In genomic region chr18:63131944-63132818, GRCh38 we compare ENCODE assay signal across 16 cellular contexts.
DNase-seq lines count a peak whose midpoint lies in the region; ATAC-seq and TF ChIP-seq lines count a peak whose summit lies in the region.
"Had no signal": no experiment of that assay in that cellular context is flagged by ENCODE, and none has a peak within 500 bp of the region (broad histone marks: within the 10 kb centered on the region; RNA-seq: fewer than 3 reads in every experiment).

No MANE protein-coding gene starts in this region.

- H3K36me3 Mint-ChIP-seq in stimulated activated naive CD8-positive, alpha-beta T cell treated with anti-CD3 and anti-CD28 coated beads, Interleukin-15, Interleukin-2, amounts not matched to agents 100 ng/mL and 50 ng/mL, for 24 hours (ENCODE audit: low read depth) = peaks cover 35% of the 10 kb centered on the region
- peaks cover 36% of the 10 kb centered on the region for H3K36me3 Mint-ChIP-seq in activated CD4-positive, alpha-beta memory T cell treated with anti-CD3 and anti-CD28 coated beads, Interleukin-2, amount 10 ng/mL, durations not matched to agents 7 days and 5 days (ENCODE audit: low read depth)

- peaks cover 0 to 12% (median 5%) of the 10 kb centered on the region in 4 donors for H3K4me1 ChIP-seq in right lobe of liver

- no peak for TF ChIP-seq CTCF in right lobe of liver (IDR thresholded peaks at IDR 0.05)

- no peak for TF ChIP-seq POLR2A in right lobe of liver (IDR thresholded peaks at IDR 0.05)

- H3K4me3 ChIP-seq in right lobe of liver = peak overlapping the region; percentile 9 to 32 (median 27)
- H3K4me3 ChIP-seq: lower lobe of right lung, PC-9, upper lobe of right lung had no signal

- H3K4me1 Mint-ChIP-seq in stimulated activated naive CD8-positive, alpha-beta T cell treated with anti-CD3 and anti-CD28 coated beads, Interleukin-15, Interleukin-2, amounts not matched to agents 100 ng/mL and 50 ng/mL, for 24 hours (ENCODE audit: low read depth) = peaks cover 54% of the 10 kb centered on the region
- peaks cover 44% of the 10 kb centered on the region for H3K4me1 Mint-ChIP-seq in activated CD4-positive, alpha-beta memory T cell treated with anti-CD3 and anti-CD28 coated beads, Interleukin-2, amount 10 ng/mL, durations not matched to agents 7 days and 5 days

- H3K36me3 ChIP-seq in right lobe of liver = no peaks in the 10 kb centered on the region
- H3K36me3 ChIP-seq: lower lobe of right lung, upper lobe of right lung had no signal

- H3K4me3 Mint-ChIP-seq in stimulated activated naive CD8-positive, alpha-beta T cell treated with anti-CD3 and anti-CD28 coated beads, Interleukin-15, Interleukin-2, amounts not matched to agents 100 ng/mL and 50 ng/mL, for 24 hours = no peak overlapping the region
- no peak overlapping the region for H3K4me3 Mint-ChIP-seq in activated CD4-positive, alpha-beta memory T cell treated with anti-CD3 and anti-CD28 coated beads, Interleukin-2, amount 10 ng/mL, durations not matched to agents 7 days and 5 days

- CTCF ChIA-PET in activated CD4-positive, alpha-beta memory T cell treated with anti-CD3 and anti-CD28 coated beads, Interleukin-2, amount 10 ng/mL, durations not matched to agents 7 days and 5 days (lab: Charles Lee) = interaction anchor here (0.9 to 4.6 kb wide), 16 partner anchors 21 to 307 kb away, joined by 3 to 35 read pairs (median 6); partner anchors contain the start of gene BCL2

- POLR2A ChIA-PET in activated CD4-positive, alpha-beta memory T cell treated with anti-CD3 and anti-CD28 coated beads, Interleukin-2, amount 10 ng/mL, durations not matched to agents 7 days and 5 days (lab: Charles Lee) = interaction anchor here (0.8 to 2.2 kb wide), 8 partner anchors 11 to 190 kb away, joined by 3 to 10 read pairs (median 4); no protein-coding TSS in a partner anchor

- peak overlapping the region in 2 of 3 donors; percentile 64 to 84 for H3K27ac ChIP-seq in right lobe of liver
- H3K27ac ChIP-seq: lower lobe of right lung, PC-9, upper lobe of right lung had no signal

- peak overlapping the region; percentile 76 for H3K27ac Mint-ChIP-seq in stimulated activated naive CD8-positive, alpha-beta T cell treated with anti-CD3 and anti-CD28 coated beads, Interleukin-15, Interleukin-2, amounts not matched to agents 100 ng/mL and 50 ng/mL, for 24 hours
- peak overlapping the region; percentile 15 for H3K27ac Mint-ChIP-seq in activated CD4-positive, alpha-beta memory T cell treated with anti-CD3 and anti-CD28 coated beads, Interleukin-2, amount 10 ng/mL, durations not matched to agents 7 days and 5 days
- H3K27ac Mint-ChIP-seq: progenitor cell of endocrine pancreas had no signal

- DNase-seq in stimulated activated naive CD8-positive, alpha-beta T cell treated with anti-CD3 and anti-CD28 coated beads, Interleukin-15, Interleukin-2, amounts not matched to agents 100 U/mL and 50 U/mL, for 24 hours = no peak
- no peak for DNase-seq in activated CD4-positive, alpha-beta memory T cell treated with anti-CD3 and anti-CD28 coated beads, Interleukin-2, amount 10 ng/mL, durations not matched to agents 7 days and 5 days
- no peak for DNase-seq in right lobe of liver
- DNase-seq in cerebellar cortex (ENCODE audit: low spot score) = no peak
- DNase-seq in HUDEP-2 (lab: John Stamatoyannopoulos, UW; ENCODE audit: unreplicated experiment in 76 of 76) = no peak
- DNase-seq: cortex of kidney, GOT3, lower lobe of right lung, NCI-H2107, PC-9, T1000, upper lobe of right lung had no signal

- H3K9me3 ChIP-seq in right lobe of liver = no peaks in the 10 kb centered on the region
- H3K9me3 ChIP-seq: lower lobe of right lung, upper lobe of right lung had no signal

- intact Hi-C loops in right lobe of liver (cut with DNase I) = no loop called here

- ATAC-seq in stimulated activated naive CD8-positive, alpha-beta T cell treated with anti-CD3 and anti-CD28 coated beads, Interleukin-15, Interleukin-2, amounts not matched to agents 100 U/mL and 50 U/mL, for 24 hours = no peak
- ATAC-seq in right lobe of liver (peak; percentile 36 to 52 (median 46)), GM18868 (IDR thresholded peaks at IDR 0.05; ENCODE audit: unreplicated experiment) (no peak), GM18502 (IDR thresholded peaks at IDR 0.05; ENCODE audit: poor library complexity, unreplicated experiment) (no peak)

- H3K27me3 ChIP-seq in right lobe of liver = no peaks in the 10 kb centered on the region
- H3K27me3 ChIP-seq: upper lobe of right lung had no signal

- no peaks in the 10 kb centered on the region for H3K9me3 Mint-ChIP-seq in stimulated activated naive CD8-positive, alpha-beta T cell treated with anti-CD3 and anti-CD28 coated beads, Interleukin-15, Interleukin-2, amounts not matched to agents 100 ng/mL and 50 ng/mL, for 24 hours
- peaks cover 3% of the 10 kb centered on the region for H3K9me3 Mint-ChIP-seq in activated CD4-positive, alpha-beta memory T cell treated with anti-CD3 and anti-CD28 coated beads, Interleukin-2, amount 10 ng/mL, durations not matched to agents 7 days and 5 days

- 37% methylated on average over 12 of the region's 13 CpGs for WGBS in right lobe of liver (ENCODE audit: insufficient coverage, low coverage, low lambda C conversion rate, missing lambda C conversion rate)

- H3K27me3 Mint-ChIP-seq in stimulated activated naive CD8-positive, alpha-beta T cell treated with anti-CD3 and anti-CD28 coated beads, Interleukin-15, Interleukin-2, amounts not matched to agents 100 ng/mL and 50 ng/mL, for 24 hours = no peaks in the 10 kb centered on the region
- H3K27me3 Mint-ChIP-seq in activated CD4-positive, alpha-beta memory T cell treated with anti-CD3 and anti-CD28 coated beads, Interleukin-2, amount 10 ng/mL, durations not matched to agents 7 days and 5 days = no peaks in the 10 kb centered on the region

Comparison
In these comparisons a context has a peak if more than half of its experiments do, and no peak if none do; other contexts are left out.
1. ATAC-seq: peak in right lobe of liver (4 of 4); none in stimulated activated naive CD8-positive, alpha-beta T cell treated with anti-CD3 and anti-CD28 coated beads, Interleukin-15, Interleukin-2, amounts not matched to agents 100 U/mL and 50 U/mL, for 24 hours (single experiment), GM18868 (single experiment) and GM18502 (single experiment).